ENCODE assay signal across 9 cellular contexts in the genomic region with DNA sequence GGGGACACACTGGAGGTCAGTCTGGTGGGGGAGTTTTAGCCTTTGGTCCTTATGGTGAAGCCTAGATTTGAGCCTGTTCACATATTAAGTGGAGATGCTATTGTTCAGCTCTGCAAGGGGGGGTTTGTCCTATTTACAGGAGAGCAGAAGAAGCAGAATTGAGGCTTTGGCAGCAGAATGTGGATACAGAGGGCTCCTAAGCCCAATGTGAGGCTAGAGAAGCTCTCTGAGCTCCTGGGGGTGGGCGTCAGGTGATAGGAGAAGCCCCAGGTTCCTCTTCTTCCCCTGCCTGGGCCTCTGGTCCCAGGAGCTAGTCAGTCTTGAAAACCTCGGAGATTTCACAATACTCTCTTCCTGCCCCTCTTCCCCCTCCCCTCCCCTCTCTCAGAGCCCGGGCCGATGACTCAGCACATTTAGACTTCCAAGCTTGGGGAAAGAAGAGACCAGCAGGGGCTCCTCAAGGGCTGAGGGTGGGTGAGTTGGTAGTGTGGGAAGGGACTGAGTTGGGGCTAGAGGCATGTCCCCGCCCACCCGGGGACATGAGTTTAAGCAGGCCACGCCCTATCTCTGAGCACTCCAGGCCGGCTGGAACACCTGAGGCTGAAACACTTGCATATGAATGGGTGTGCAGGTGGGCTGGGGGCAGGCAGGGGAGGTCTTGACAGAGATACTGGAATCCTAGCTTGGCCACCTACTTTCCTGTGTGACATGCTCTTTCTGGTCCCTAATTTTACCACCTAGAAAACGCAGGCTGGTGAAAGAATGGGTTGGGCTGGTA. TPM values are rescaled to one million over a fixed set of nuclear protein-coding genes. Genes with fewer than 3 reads are reported as not detected.
DNase-seq lines count a peak whose midpoint lies in the region; ATAC-seq, FAIRE-seq and TF ChIP-seq lines count a peak whose summit lies in the region.
"Had no signal": no experiment of that assay in that cellular context is flagged by ENCODE, and none has a peak within 500 bp of the region (broad histone marks: within the 10 kb centered on the region; RNA-seq: fewer than 3 reads in every experiment).

No MANE protein-coding gene starts in this region.

- ATAC-seq in K562 (peak; percentile 75), HG03520 (IDR thresholded peaks at IDR 0.05; ENCODE audit: unreplicated experiment) (no peak), HG02884 (IDR thresholded peaks at IDR 0.05; ENCODE audit: unreplicated experiment) (no peak)

- TF ChIP-seq POLR2A in K562 (conservative IDR thresholded peaks at IDR 0.05) = no peak

- intact Hi-C loops in Calu3 (cut with micrococcal nuclease; ENCODE audit: unreplicated experiment) = loop anchor here (2.0 to 10.0 kb wide), 4 partner anchors 37 to 235 kb away; partner anchors contain the start of genes GRIPAP1, HDAC6, KCND1 and PIM2
- intact Hi-C loops in K562 (cut with micrococcal nuclease) = loop anchor here (5.0 kb wide), 3 partner anchors 37 to 138 kb away; partner anchors contain the start of gene GRIPAP1

- H3K79me2 ChIP-seq in K562 (ENCODE audit: control insufficient read depth, insufficient read depth, low read length) = peaks cover 36% of the 10 kb centered on the region

- H3K9me3 ChIP-seq in KOPT-K1 (ENCODE audit: insufficient read depth, low read length, poor library complexity, severe bottlenecking) = no peaks in the 10 kb centered on the region
- no peaks in the 10 kb centered on the region for H3K9me3 ChIP-seq in K562 (replicated peaks; ENCODE audit: control insufficient read depth, insufficient read depth, low read depth, low read length)

- H3K4me3 ChIP-seq in K562 (peak overlapping the region; percentile 19; the same call in 1 of the 2 replicates), retinal pigment epithelial cell (ENCODE audit: low read length) (peak overlapping the region; percentile 21)

- peak overlapping the region; percentile 72 for H3K27ac Mint-ChIP-seq in Calu3 (ENCODE audit: unreplicated experiment)

- peak; percentile 99 for FAIRE-seq in K562 (lab: Jason Lieb, UNC)

- no peaks in the 10 kb centered on the region for H3K9me1 ChIP-seq in K562 (ENCODE audit: control insufficient read depth, insufficient read depth, low read length)

- H3K4me2 ChIP-seq in K562 (ENCODE audit: insufficient read depth, low read length) = peak overlapping the region; percentile 78

- POLR2A ChIA-PET in K562 (lab: Yijun Ruan, JAX) = interaction anchor here (0.6 to 1.4 kb wide), 7 partner anchors 16 to 302 kb away, joined by 3 to 5 read pairs (median 3); partner anchors contain the start of gene GRIPAP1

- H3K27ac ChIP-seq in KOPT-K1 (ENCODE audit: low read depth, low read length, poor library complexity, severe bottlenecking) (peak overlapping the region; percentile 45), K562 (ENCODE audit: extremely low read depth, low read depth, low read length) (peak overlapping the region; percentile 74)
- H3K27ac ChIP-seq: VCaP had no signal

- TF ChIP-seq EP300 in K562 (IDR thresholded peaks at IDR 0.05; ENCODE audit: low read length) = peak; percentile 76

- CTCF ChIA-PET in Calu3 (lab: Charles Lee) = interaction anchor here (1.0 kb wide), 1 partner anchor 37 kb away, joined by 5 read pairs; the partner anchor contains the start of gene GRIPAP1
- CTCF ChIA-PET in K562 (lab: Yijun Ruan, JAX; ENCODE audit: low intra/inter-chr PET ratio) = no interaction called here

- H3K27me3 Mint-ChIP-seq in Calu3 (ENCODE audit: unreplicated experiment) = no peaks in the 10 kb centered on the region

- peak overlapping the region; percentile 60 to 81; a peak in 3 of 4 replicates for H3K9ac ChIP-seq in K562 (ENCODE audit: insufficient read depth in 1 of 2, low read depth in 2 of 2, low read length in 2 of 2)

- peaks cover 13% of the 10 kb centered on the region; the same call in 1 of the 2 replicates for H3K36me3 ChIP-seq in KOPT-K1 (ENCODE audit: insufficient read depth, low read length)
- H3K36me3 ChIP-seq in K562 (ENCODE audit: control insufficient read depth, insufficient read depth, low read length) = peaks cover 35% of the 10 kb centered on the region; the same call in 2 of the 3 replicates

- H3K4me1 ChIP-seq in K562 (replicated peaks in 1 of 2; ENCODE audit: control insufficient read depth in 2 of 2, insufficient read depth in 2 of 2, low read length in 2 of 2) = peaks cover 36 to 42% of the 10 kb centered on the region in 2 experiments; a peak in 4 of 5 replicates

- 0 out of 2 replicates have a peak overlapping the region, but pooled peaks have one; percentile 12 for H2AFZ ChIP-seq in K562 (ENCODE audit: low read depth, low read length)

- H3K27me3 ChIP-seq in K562 (ENCODE audit: control insufficient read depth in 2 of 2, insufficient read depth in 2 of 2, low read length in 2 of 2) = no peaks in the 10 kb centered on the region

- in situ Hi-C loops in K562 (cut with MboI) = no loop called here

- BruUV-seq in Calu3 (replicated peaks; lab: Mats Ljungman, UMichigan) = no TSS peak
- BruUV-seq in K562 (replicated peaks; lab: Mats Ljungman, UMichigan) = no TSS peak

- peak; percentile 38 to 44; a peak in 3 of 4 replicates for TF ChIP-seq RAD21 in K562 (CRISPR knock-in tag; conservative IDR thresholded peaks at IDR 0.05 in 1 of 2, IDR thresholded peaks at IDR 0.05 in 1 of 2)

- peak; percentile 72 for DNase-seq in Calu3
- peak in 4 of 5 donors; percentile 8 to 70 (median 20) for DNase-seq in T-helper 1 cell
- peak; percentile 78 to 97 (median 86) for DNase-seq in K562 (ENCODE audit: extremely low read depth in 1 of 4, low spot score in 3 of 4)
- DNase-seq in iPS DF 4.7 (ENCODE audit: extremely low read depth, low spot score) = peak; percentile 71
- peak; percentile 60 for DNase-seq in retinal pigment epithelial cell (ENCODE audit: low read depth)

- whole genome bisulfite sequencing in K562 (ENCODE audit: insufficient coverage, low coverage, missing lambda C conversion rate) = 17% methylated on average over 2 of the region's 9 CpGs

- TF ChIP-seq CTCF in Calu3 (IDR thresholded peaks at IDR 0.05; ENCODE audit: unreplicated experiment) = no peak
- TF ChIP-seq CTCF in K562 (IDR thresholded peaks at IDR 0.05 in 2 of 3, conservative IDR thresholded peaks at IDR 0.05 in 1 of 3; ENCODE audit: insufficient read depth in 2 of 3, low read depth in 1 of 3, low read length in 3 of 3) = peak; percentile 21 to 52 (median 51); a peak in 4 of 6 replicates
- TF ChIP-seq CTCF in retinal pigment epithelial cell (conservative IDR thresholded peaks at IDR 0.05; ENCODE audit: low read depth, low read length) = peak; percentile 5

- H3K36me3 Mint-ChIP-seq in Calu3 (ENCODE audit: insufficient read depth, unreplicated experiment) = peaks cover 65% of the 10 kb centered on the region

- no peaks in the 10 kb centered on the region for H4K20me1 ChIP-seq in K562 (replicated peaks; ENCODE audit: control insufficient read depth, insufficient read depth, low read length)

- H3K4me1 Mint-ChIP-seq in Calu3 (ENCODE audit: low read depth, unreplicated experiment) = peaks cover 36% of the 10 kb centered on the region

- H3K9me3 Mint-ChIP-seq in Calu3 (ENCODE audit: low read depth, unreplicated experiment) = no peaks in the 10 kb centered on the region

- H3K4me3 Mint-ChIP-seq in Calu3 (ENCODE audit: low read depth, unreplicated experiment) = peak overlapping the region; percentile 52

RNA-seq across cellular contexts. Expression of gene TFE3, which starts 3.4 kb away (rescaled TPM):
- total RNA-seq in Calu3 (2022) (32.2 and 35.1 TPM in 2 replicates), K562 (2014; rRNA removed) (15.9 and 20.8 TPM in 2 replicates), K562 (2014; rRNA removed; fragmentation: Illumina TruSeq; extraction: Trizol) (8.4 and 9.5 TPM in 2 replicates), K562 (2015; rRNA removed; fragmentation: Illumina TruSeq; extraction: Trizol) (11.8 and 11.9 TPM in 2 replicates), K562 (2021) (16.9 and 20.3 TPM in 2 replicates)
- total RNA-seq in K562 (2011; cell fraction: chromatin; rRNA removed; ENCODE audit: low replicate concordance) = 40.6 and 53.3 TPM in 2 replicates
- total RNA-seq in K562 (2011; cell fraction: nucleolus; rRNA removed) = 26.7 and 35.2 TPM in 2 replicates
- total RNA-seq in K562 (2011; cell fraction: nucleoplasm; rRNA removed) = 33.7 and 52.6 TPM in 2 replicates
- polyA plus RNA-seq in K562 (2011; rRNA removed) (10.5 and 11.2 TPM in 2 replicates), K562 (2014; fragmentation: Illumina TruSeq; extraction: Trizol) (18.7 and 20.6 TPM in 2 replicates), K562 (2014; fragmentation: Nextera tagmentation; extraction: Ambion mirVana) (1 to 10 TPM; 1.9 to 3.8 TPM), K562 (2014; rRNA removed) (14.8 and 15.1 TPM in 2 replicates)
- 13.1 and 28.0 TPM in 2 replicates for polyA plus RNA-seq in K562 (2011; cell fraction: cytosol; rRNA removed)
- polyA plus RNA-seq in K562 (2011; cell fraction: nucleus; rRNA removed) = 11.2 and 20.3 TPM in 2 replicates
- 18.1 and 29.3 TPM in 2 replicates for polyA plus RNA-seq in K562 (2012)
- 15.7 and 26.0 TPM in 2 replicates for polyA minus RNA-seq in K562 (2011; rRNA and poly(A)+ RNA removed)
- 22.6 and 27.9 TPM in 2 replicates for polyA minus RNA-seq in K562 (2011; cell fraction: cytosol; rRNA and poly(A)+ RNA removed)
- polyA minus RNA-seq in K562 (2011; cell fraction: nucleus; rRNA and poly(A)+ RNA removed) = 12.1 and 15.5 TPM in 2 replicates

RNA-seq across cellular contexts. Expression of gene CCDC120, which starts 19.0 kb away (rescaled TPM):
- 30.8 and 39.0 TPM in 2 replicates for total RNA-seq in Calu3 (2022)
- 4.7 and 8.2 TPM in 2 replicates for total RNA-seq in K562 (2011; cell fraction: chromatin; rRNA removed; ENCODE audit: low replicate concordance)
- total RNA-seq in K562 (2011; cell fraction: nucleolus; rRNA removed) = 2.5 and 2.9 TPM in 2 replicates
- total RNA-seq in K562 (2011; cell fraction: nucleoplasm; rRNA removed) = 4.4 and 7.8 TPM in 2 replicates
- total RNA-seq in K562 (2014; rRNA removed) = 0.77 and 1.1 TPM in 2 replicates
- total RNA-seq in K562 (2014; rRNA removed; fragmentation: Illumina TruSeq; extraction: Trizol) = 0.22 and 0.29 TPM in 2 replicates
- 0.40 and 0.57 TPM in 2 replicates for total RNA-seq in K562 (2015; rRNA removed; fragmentation: Illumina TruSeq; extraction: Trizol)
- 3.1 and 3.6 TPM in 2 replicates for total RNA-seq in K562 (2021)
- 0.54 and 1.3 TPM in 2 replicates for polyA plus RNA-seq in K562 (2011; rRNA removed)
- polyA plus RNA-seq in K562 (2011; cell fraction: cytosol; rRNA removed) = 0.74 and 0.97 TPM in 2 replicates
- polyA plus RNA-seq in K562 (2011; cell fraction: nucleus; rRNA removed) = 3.4 and 4.4 TPM in 2 replicates
- polyA plus RNA-seq in K562 (2012) = 1.9 and 3.0 TPM in 2 replicates
- 1.9 and 2.0 TPM in 2 replicates for polyA plus RNA-seq in K562 (2014; fragmentation: Illumina TruSeq; extraction: Trizol)
- under 1 TPM; 0.13 to 0.14 TPM for polyA plus RNA-seq in K562 (2014; fragmentation: Nextera tagmentation; extraction: Ambion mirVana)
- polyA plus RNA-seq in K562 (2014; rRNA removed) = 1.3 and 2.2 TPM in 2 replicates
- polyA minus RNA-seq in K562 (2011; rRNA and poly(A)+ RNA removed) = 0.32 and 0.51 TPM in 2 replicates
- 0.48 and 0.64 TPM in 2 replicates for polyA minus RNA-seq in K562 (2011; cell fraction: cytosol; rRNA and poly(A)+ RNA removed)
- 0.67 and 0.78 TPM in 2 replicates for polyA minus RNA-seq in K562 (2011; cell fraction: nucleus; rRNA and poly(A)+ RNA removed)

RNA-seq across cellular contexts. Expression of gene PRAF2, which starts 34.0 kb away (rescaled TPM):
- total RNA-seq in Calu3 (2022) (11.5 and 16.1 TPM in 2 replicates), K562 (2014; rRNA removed) (2.0 and 2.4 TPM in 2 replicates), K562 (2014; rRNA removed; fragmentation: Illumina TruSeq; extraction: Trizol) (0.55 and 0.64 TPM in 2 replicates), K562 (2015; rRNA removed; fragmentation: Illumina TruSeq; extraction: Trizol) (0.75 and 1.2 TPM in 2 replicates), K562 (2021) (2.8 and 3.8 TPM in 2 replicates)
- total RNA-seq in K562 (2011; cell fraction: chromatin; rRNA removed; ENCODE audit: low replicate concordance) = 7.1 and 19.3 TPM in 2 replicates
- 10.7 and 13.4 TPM in 2 replicates for total RNA-seq in K562 (2011; cell fraction: nucleolus; rRNA removed)
- total RNA-seq in K562 (2011; cell fraction: nucleoplasm; rRNA removed) = 11.1 and 15.0 TPM in 2 replicates
- polyA plus RNA-seq in K562 (2011; rRNA removed) (2.5 and 5.3 TPM in 2 replicates), K562 (2014; fragmentation: Illumina TruSeq; extraction: Trizol) (3.6 and 3.7 TPM in 2 replicates), K562 (2014; fragmentation: Nextera tagmentation; extraction: Ambion mirVana) (under 1 TPM; 0.24 to 0.29 TPM), K562 (2014; rRNA removed) (3.8 and 5.7 TPM in 2 replicates)
- polyA plus RNA-seq in K562 (2011; cell fraction: cytosol; rRNA removed) = 2.9 and 4.7 TPM in 2 replicates
- 23.9 and 40.4 TPM in 2 replicates for polyA plus RNA-seq in K562 (2011; cell fraction: nucleus; rRNA removed)
- polyA plus RNA-seq in K562 (2012) = 2.3 and 14.7 TPM in 2 replicates
- polyA minus RNA-seq in K562 (2011; rRNA and poly(A)+ RNA removed) = 0.63 and 0.72 TPM in 2 replicates
- 0.67 and 1.4 TPM in 2 replicates for polyA minus RNA-seq in K562 (2011; cell fraction: cytosol; rRNA and poly(A)+ RNA removed)
- polyA minus RNA-seq in K562 (2011; cell fraction: nucleus; rRNA and poly(A)+ RNA removed) = 3.9 and 4.9 TPM in 2 replicates

RNA-seq across cellular contexts. Expression of gene GRIPAP1, which starts 37.7 kb away (rescaled TPM):
- total RNA-seq in Calu3 (2022) = 92.8 and 97.8 TPM in 2 replicates
- 195 and 197 TPM in 2 replicates for total RNA-seq in K562 (2011; cell fraction: chromatin; rRNA removed; ENCODE audit: low replicate concordance)
- 52.9 and 55.0 TPM in 2 replicates for total RNA-seq in K562 (2011; cell fraction: nucleolus; rRNA removed)
- 112 and 180 TPM in 2 replicates for total RNA-seq in K562 (2011; cell fraction: nucleoplasm; rRNA removed)
- total RNA-seq in K562 (2014; rRNA removed) = 21.7 and 24.0 TPM in 2 replicates
- total RNA-seq in K562 (2014; rRNA removed; fragmentation: Illumina TruSeq; extraction: Trizol) = 15.3 and 16.2 TPM in 2 replicates
- total RNA-seq in K562 (2015; rRNA removed; fragmentation: Illumina TruSeq; extraction: Trizol) = 18.4 and 20.8 TPM in 2 replicates
- total RNA-seq in K562 (2021) = 27.4 and 37.5 TPM in 2 replicates
- polyA plus RNA-seq in K562 (2011; rRNA removed) = 28.8 and 31.9 TPM in 2 replicates
- 15.3 and 19.5 TPM in 2 replicates for polyA plus RNA-seq in K562 (2011; cell fraction: cytosol; rRNA removed)
- 159 and 162 TPM in 2 replicates for polyA plus RNA-seq in K562 (2011; cell fraction: nucleus; rRNA removed)
- polyA plus RNA-seq in K562 (2012) = 26.9 and 43.0 TPM in 2 replicates
- polyA plus RNA-seq in K562 (2014; fragmentation: Illumina TruSeq; extraction: Trizol) = 27.3 and 31.0 TPM in 2 replicates
- polyA plus RNA-seq in K562 (2014; fragmentation: Nextera tagmentation; extraction: Ambion mirVana) = 1 to 10 TPM; 4.1 to 4.6 TPM
- 41.6 and 42.4 TPM in 2 replicates for polyA plus RNA-seq in K562 (2014; rRNA removed)
- polyA minus RNA-seq in K562 (2011; rRNA and poly(A)+ RNA removed) = 26.0 and 41.0 TPM in 2 replicates
- polyA minus RNA-seq in K562 (2011; cell fraction: cytosol; rRNA and poly(A)+ RNA removed) = 7.2 and 8.1 TPM in 2 replicates
- polyA minus RNA-seq in K562 (2011; cell fraction: nucleus; rRNA and poly(A)+ RNA removed) = 21.1 and 50.1 TPM in 2 replicates

RNA-seq across cellular contexts. Expression of gene WDR45, which starts 39.9 kb away (rescaled TPM):
- total RNA-seq in Calu3 (2022) (42.7 and 59.3 TPM in 2 replicates), K562 (2014; rRNA removed) (52.5 and 59.7 TPM in 2 replicates), K562 (2014; rRNA removed; fragmentation: Illumina TruSeq; extraction: Trizol) (28.6 and 40.4 TPM in 2 replicates), K562 (2015; rRNA removed; fragmentation: Illumina TruSeq; extraction: Trizol) (27.5 and 29.0 TPM in 2 replicates), K562 (2021) (78.7 and 79.9 TPM in 2 replicates)
- 248 and 538 TPM in 2 replicates for total RNA-seq in K562 (2011; cell fraction: chromatin; rRNA removed; ENCODE audit: low replicate concordance)
- 297 and 325 TPM in 2 replicates for total RNA-seq in K562 (2011; cell fraction: nucleolus; rRNA removed)
- 309 and 310 TPM in 2 replicates for total RNA-seq in K562 (2011; cell fraction: nucleoplasm; rRNA removed)
- polyA plus RNA-seq in K562 (2011; rRNA removed) (122 and 125 TPM in 2 replicates), K562 (2014; fragmentation: Illumina TruSeq; extraction: Trizol) (81.8 and 90.8 TPM in 2 replicates), K562 (2014; fragmentation: Nextera tagmentation; extraction: Ambion mirVana) (10 to 100 TPM; 19.4 to 31.0 TPM), K562 (2014; rRNA removed) (106 and 136 TPM in 2 replicates)
- polyA plus RNA-seq in K562 (2011; cell fraction: cytosol; rRNA removed) = 110 and 158 TPM in 2 replicates
- 536 and 714 TPM in 2 replicates for polyA plus RNA-seq in K562 (2011; cell fraction: nucleus; rRNA removed)
- 72.7 and 146 TPM in 2 replicates for polyA plus RNA-seq in K562 (2012)
- 50.8 and 83.2 TPM in 2 replicates for polyA minus RNA-seq in K562 (2011; rRNA and poly(A)+ RNA removed)
- 30.2 and 31.0 TPM in 2 replicates for polyA minus RNA-seq in K562 (2011; cell fraction: cytosol; rRNA and poly(A)+ RNA removed)
- polyA minus RNA-seq in K562 (2011; cell fraction: nucleus; rRNA and poly(A)+ RNA removed) = 90.1 and 104 TPM in 2 replicates

Comparison
In these comparisons a context has a peak if more than half of its experiments do, and no peak if none do; other contexts are left out.
1. DNase-seq: peak in every context shown above with its lines; median percentile 86 in K562; 72 in Calu3; 71 in iPS DF 4.7; 60 in retinal pigment epithelial cell; 20 in T-helper 1 cell.